Comparison of ENCODE assay signal across 25 cellular contexts in the genomic region with DNA sequence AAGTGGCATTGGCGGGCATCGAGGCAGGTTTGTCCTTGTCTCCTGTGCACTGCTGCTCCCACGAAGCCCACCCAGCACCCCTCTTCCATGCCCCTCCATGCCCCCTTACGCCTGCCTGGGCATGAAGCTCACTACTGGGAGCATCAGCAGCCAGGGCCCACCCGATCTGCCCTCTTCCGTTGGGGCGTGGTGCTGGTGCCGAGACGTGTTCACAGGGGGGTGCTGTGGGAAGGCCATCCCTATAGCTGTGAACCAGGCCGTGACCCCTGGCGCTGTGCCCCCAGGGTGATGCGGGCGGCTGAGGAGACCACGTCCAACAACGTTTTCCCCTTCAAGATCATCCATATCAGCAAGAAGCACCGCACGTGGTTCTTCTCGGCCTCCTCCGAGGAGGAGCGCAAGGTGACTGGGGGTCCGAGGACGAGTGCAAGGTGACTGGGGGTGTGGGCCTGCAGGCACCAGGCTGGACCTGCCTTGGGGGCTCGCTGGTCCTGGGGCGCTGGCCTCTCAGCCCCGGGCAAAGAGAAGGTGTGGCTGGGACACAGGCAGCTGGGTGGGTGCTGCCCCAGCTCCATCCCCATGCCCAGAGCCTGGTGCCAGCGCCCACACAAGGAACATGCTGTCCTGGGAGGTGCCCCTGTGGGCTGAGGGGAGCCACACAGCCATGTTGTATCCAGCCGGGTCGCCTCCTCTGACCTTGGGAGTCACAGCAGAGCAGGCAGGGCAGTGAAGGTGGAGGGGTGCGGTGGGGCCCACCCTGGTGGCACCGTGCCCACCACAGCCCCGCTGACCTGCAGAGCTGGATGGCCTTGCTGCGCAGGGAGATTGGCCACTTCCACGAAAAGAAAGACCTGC. TPM values are rescaled to one million over a fixed set of nuclear protein-coding genes. Genes with fewer than 3 reads are reported as not detected.
A peak's percentile ranks its signal among the peaks of the same experiment; 100 is the strongest.
DNase-seq lines count a peak whose midpoint lies in the region; ATAC-seq and TF ChIP-seq lines count a peak whose summit lies in the region.
"Had no signal": no experiment of that assay in that cellular context is flagged by ENCODE, and none has a peak within 500 bp of the region (broad histone marks: within the 10 kb centered on the region; RNA-seq: fewer than 3 reads in every experiment).

No MANE protein-coding gene starts in this region.

- POLR2A ChIA-PET in RWPE1 (lab: Yijun Ruan, JAX; ENCODE audit: low non-redundant PET): no interaction called here

- H3K4me1 ChIP-seq in mucosa of descending colon (ENCODE audit: low read depth) (no peaks in the 10 kb centered on the region), suprapubic skin (peaks cover 13% of the 10 kb centered on the region)
- H3K4me1 ChIP-seq: gastrocnemius medialis, parathyroid adenoma had no signal

- no peak for DNase-seq in RWPE1 (ENCODE audit: low spot score)
- DNase-seq in cardiac septum (ENCODE audit: low spot score): peak; percentile 58
- DNase-seq in mucosa of descending colon: peak in 2 of 3 donors; percentile 23 to 47
- DNase-seq in suprapubic skin (ENCODE audit: low spot score in 2 of 2): peak; percentile 59 to 71
- no peak for DNase-seq in T-helper 9 cell
- no peak for DNase-seq in activated effector memory CD4-positive, alpha-beta T cell treated with anti-CD3 and anti-CD28 coated beads, Interleukin-2, amount 50 U/mL, for 16 hours
- DNase-seq: activated CD4-positive, alpha-beta T cell treated with anti-CD3 and anti-CD28 coated beads for 4 hours; activated gamma-delta T cell; body of pancreas; CD4-positive, alpha-beta T cell; cerebellar nuclear complex; H9; MG63; NCI-H2081 treated with DMSO at 0.1 percent for 48 hours; NCI-H345; NCI-H748 treated with DMSO at 0.1 percent for 48 hours; nephron progenitor cell; stimulated activated naive CD4-positive, alpha-beta T cell treated with Interleukin-2 at 50 U/mL for 16 hours; testis had no signal

- CTCF ChIA-PET in RWPE1 (lab: Yijun Ruan, JAX): no interaction called here

- WGBS in suprapubic skin: 93% methylated on average over 9 of the region's 33 CpGs

- intact Hi-C loops in cardiac septum (cut with DNase I): no loop called here
- intact Hi-C loops in mucosa of descending colon (cut with DNase I, micrococcal nuclease): no loop called here

- no peak for TF ChIP-seq POLR2A in suprapubic skin (IDR thresholded peaks at IDR 0.05)

- H3K36me3 ChIP-seq in mucosa of descending colon (ENCODE audit: low read depth) (peaks cover 3% of the 10 kb centered on the region), suprapubic skin (peaks cover 92% of the 10 kb centered on the region)
- H3K36me3 ChIP-seq: MG63 had no signal

- H3K27ac ChIP-seq in RWPE1 (peak overlapping the region; percentile 72), suprapubic skin (no peak overlapping the region)
- H3K27ac ChIP-seq: body of pancreas, gastrocnemius medialis, parathyroid adenoma, testis had no signal

- TF ChIP-seq EP300 in suprapubic skin (IDR thresholded peaks at IDR 0.05): no peak

- no peaks in the 10 kb centered on the region for H3K27me3 ChIP-seq in suprapubic skin
- H3K27me3 ChIP-seq: body of pancreas, dorsolateral prefrontal cortex, gastrocnemius medialis, MG63, testis had no signal

- no peak for ATAC-seq in mucosa of descending colon
- ATAC-seq in GM21447 (IDR thresholded peaks at IDR 0.05; ENCODE audit: unreplicated experiment): no peak
- no peak for ATAC-seq in GM21825 (IDR thresholded peaks at IDR 0.05; ENCODE audit: unreplicated experiment)
- ATAC-seq: body of pancreas, gastrocnemius medialis, GM12878 had no signal

- TF ChIP-seq CTCF in RWPE1 (conservative IDR thresholded peaks at IDR 0.05; ENCODE audit: low read depth): no peak
- no peak for TF ChIP-seq CTCF in mucosa of descending colon (IDR thresholded peaks at IDR 0.05)
- TF ChIP-seq CTCF in suprapubic skin (IDR thresholded peaks at IDR 0.05): no peak

- H3K9me3 ChIP-seq in mucosa of descending colon (no peaks in the 10 kb centered on the region), suprapubic skin (no peaks in the 10 kb centered on the region)
- H3K9me3 ChIP-seq: body of pancreas, gastrocnemius medialis, MG63, testis had no signal

- no peak overlapping the region for H3K4me3 ChIP-seq in mucosa of descending colon
- H3K4me3 ChIP-seq in suprapubic skin: no peak overlapping the region
- H3K4me3 ChIP-seq: body of pancreas, dorsolateral prefrontal cortex, gastrocnemius medialis, GM12878, MG63, testis had no signal

RNA-seq across cellular contexts. Expression of gene ADD1, which starts 19.1 kb away (rescaled TPM):
- 213 TPM for total RNA-seq in cardiac septum
- total RNA-seq in mucosa of descending colon: 100 to 1,000 TPM; 201 to 373 (median 261) TPM
- 100 to 1,000 TPM; 122 to 299 (median 196) TPM for total RNA-seq in suprapubic skin

RNA-seq across cellular contexts. Expression of gene SH3BP2, which starts 31.7 kb away (rescaled TPM):
- total RNA-seq in cardiac septum: 19.1 TPM
- 10 to 100 TPM; 48.1 to 75.3 (median 73.0) TPM for total RNA-seq in mucosa of descending colon
- 100 to 1,000 TPM; 116 to 709 (median 162) TPM for total RNA-seq in suprapubic skin

Comparison
In these comparisons a context has a peak if more than half of its experiments do, and no peak if none do; other contexts are left out.
1. DNase-seq: peak in cardiac septum (single experiment), mucosa of descending colon (2 of 3) and suprapubic skin (2 of 2); none in RWPE1 (single experiment), T-helper 9 cell (single experiment) and activated effector memory CD4-positive, alpha-beta T cell treated with anti-CD3 and anti-CD28 coated beads, Interleukin-2, amount 50 U/mL, for 16 hours (single experiment).